ENCODE assay signal across 25 cellular contexts in the genomic region with DNA sequence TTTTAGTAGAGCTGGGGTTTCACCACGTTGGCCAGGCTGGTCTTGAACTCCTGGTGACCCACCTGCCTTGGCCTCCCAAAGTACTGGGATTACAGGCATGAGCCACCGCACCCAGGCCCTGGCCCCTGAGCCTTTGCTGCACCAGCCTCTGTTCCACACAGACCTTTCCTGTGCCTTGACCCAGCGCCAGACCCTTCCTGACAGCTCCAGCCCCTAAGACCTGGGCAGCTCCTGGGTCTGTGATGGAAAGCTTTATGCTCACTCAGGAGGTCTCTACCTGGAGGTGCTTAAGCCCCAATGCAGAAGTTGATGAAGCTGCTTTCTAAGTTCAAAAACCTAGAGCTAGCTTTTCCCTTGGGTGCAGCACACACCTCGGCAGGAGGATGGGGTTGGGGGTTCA. TPM values are rescaled to one million over a fixed set of nuclear protein-coding genes. Genes with fewer than 3 reads are reported as not detected.
A peak's percentile ranks its signal among the peaks of the same experiment; 100 is the strongest.
DNase-seq lines count a peak whose midpoint lies in the region; ATAC-seq lines count a peak whose summit lies in the region.
"Had no signal": no experiment of that assay in that cellular context is flagged by ENCODE, and none has a peak within 500 bp of the region (broad histone marks: within the 10 kb centered on the region; RNA-seq: fewer than 3 reads in every experiment).

No MANE protein-coding gene starts in this region.

- peaks cover 11% of the 10 kb centered on the region for H3K27me3 Mint-ChIP-seq in activated CD8-positive, alpha-beta memory T cell treated with anti-CD3 and anti-CD28 coated beads, Interleukin-2, amount 10 ng/mL, durations not matched to agents 7 days and 5 days
- no peaks in the 10 kb centered on the region for H3K27me3 Mint-ChIP-seq in memory B cell
- H3K27me3 Mint-ChIP-seq: CD8-positive, alpha-beta memory T cell had no signal

- no peak overlapping the region for H3K4me3 Mint-ChIP-seq in activated CD8-positive, alpha-beta memory T cell treated with anti-CD3 and anti-CD28 coated beads, Interleukin-2, amount 10 ng/mL, durations not matched to agents 7 days and 5 days
- peak overlapping the region; percentile 27 for H3K4me3 Mint-ChIP-seq in memory B cell
- no peak overlapping the region for H3K4me3 Mint-ChIP-seq in stimulated activated effector memory CD8-positive, alpha-beta T cell treated with anti-CD3 and anti-CD28 coated beads, Interleukin-12 subunit alpha, Interleukin-12 subunit beta, amount 100 ng/mL, for 72 hours
- H3K4me3 Mint-ChIP-seq: CD8-positive, alpha-beta memory T cell; H9; HFFc6 had no signal

- peaks cover 7% of the 10 kb centered on the region for H3K9me3 Mint-ChIP-seq in activated CD8-positive, alpha-beta memory T cell treated with anti-CD3 and anti-CD28 coated beads, Interleukin-2, amount 10 ng/mL, durations not matched to agents 7 days and 5 days (ENCODE audit: low read depth)
- peaks cover 10% of the 10 kb centered on the region for H3K9me3 Mint-ChIP-seq in memory B cell
- peaks cover 10% of the 10 kb centered on the region for H3K9me3 Mint-ChIP-seq in stimulated activated effector memory CD8-positive, alpha-beta T cell treated with anti-CD3 and anti-CD28 coated beads, Interleukin-12 subunit alpha, Interleukin-12 subunit beta, amount 100 ng/mL, for 72 hours

- no peak overlapping the region for H3K27ac Mint-ChIP-seq in activated CD8-positive, alpha-beta memory T cell treated with anti-CD3 and anti-CD28 coated beads, Interleukin-2, amount 10 ng/mL, durations not matched to agents 7 days and 5 days
- H3K27ac Mint-ChIP-seq in memory B cell = peak overlapping the region; percentile 95
- H3K27ac Mint-ChIP-seq in stimulated activated effector memory CD8-positive, alpha-beta T cell treated with anti-CD3 and anti-CD28 coated beads, Interleukin-12 subunit alpha, Interleukin-12 subunit beta, amount 100 ng/mL, for 72 hours = peak overlapping the region; percentile 70
- H3K27ac Mint-ChIP-seq: H9, HFFc6 had no signal

- peaks cover 41% of the 10 kb centered on the region for H3K4me1 Mint-ChIP-seq in activated CD8-positive, alpha-beta memory T cell treated with anti-CD3 and anti-CD28 coated beads, Interleukin-2, amount 10 ng/mL, durations not matched to agents 7 days and 5 days
- H3K4me1 Mint-ChIP-seq in memory B cell = peaks cover 54% of the 10 kb centered on the region
- peaks cover 55% of the 10 kb centered on the region for H3K4me1 Mint-ChIP-seq in stimulated activated effector memory CD8-positive, alpha-beta T cell treated with anti-CD3 and anti-CD28 coated beads, Interleukin-12 subunit alpha, Interleukin-12 subunit beta, amount 100 ng/mL, for 72 hours

- no peak for ATAC-seq in activated CD8-positive, alpha-beta memory T cell treated with anti-CD3 and anti-CD28 coated beads, Interleukin-2, amount 10 ng/mL, durations not matched to agents 7 days and 5 days
- ATAC-seq in memory B cell (ENCODE audit: low read depth) (no peak), GM19395 (IDR thresholded peaks at IDR 0.05; ENCODE audit: unreplicated experiment) (no peak)
- ATAC-seq in stimulated activated effector memory CD8-positive, alpha-beta T cell treated with anti-CD3 and anti-CD28 coated beads, Interleukin-12 subunit alpha, Interleukin-12 subunit beta, amount 100 ng/mL, for 72 hours = no peak

- H3K36me3 Mint-ChIP-seq in activated CD8-positive, alpha-beta memory T cell treated with anti-CD3 and anti-CD28 coated beads, Interleukin-2, amount 10 ng/mL, durations not matched to agents 7 days and 5 days = peaks cover 6% of the 10 kb centered on the region
- H3K36me3 Mint-ChIP-seq in memory B cell = peaks cover 14% of the 10 kb centered on the region
- peaks cover 6% of the 10 kb centered on the region for H3K36me3 Mint-ChIP-seq in stimulated activated effector memory CD8-positive, alpha-beta T cell treated with anti-CD3 and anti-CD28 coated beads, Interleukin-12 subunit alpha, Interleukin-12 subunit beta, amount 100 ng/mL, for 72 hours

- peak; percentile 55 for DNase-seq in activated CD8-positive, alpha-beta memory T cell treated with anti-CD3 and anti-CD28 coated beads for 24 hours
- DNase-seq in activated CD8-positive, alpha-beta memory T cell treated with anti-CD3 and anti-CD28 coated beads, Interleukin-2, amount 10 ng/mL, durations not matched to agents 7 days and 5 days = no peak
- peak; percentile 2 for DNase-seq in activated CD8-positive, alpha-beta memory T cell treated with anti-CD3 and anti-CD28 coated beads, Interleukin-2, amount 50 U/mL, for 4 hours
- no peak for DNase-seq in memory B cell (ENCODE audit: low spot score in 2 of 2)
- DNase-seq in stimulated activated effector memory CD8-positive, alpha-beta T cell treated with anti-CD3 and anti-CD28 coated beads, Interleukin-12 subunit alpha, Interleukin-12 subunit beta, amount 100 ng/mL, for 72 hours (ENCODE audit: low spot score in 2 of 2) = no peak
- DNase-seq in glomerular visceral epithelial cell (ENCODE audit: extremely low spot score) = no peak
- DNase-seq in NCI-H2196 treated with DMSO at 0.1 percent for 48 hours (lab: John Stamatoyannopoulos, UW; ENCODE audit: unreplicated experiment) = no peak
- DNase-seq: 8988T; CD8-positive, alpha-beta memory T cell; GDM1; GM23248; H9; HFFc6; Kasumi-1; MG63; NCI-H1092; NCI-H1436; NCI-H187 treated with DMSO at 0.1 percent for 48 hours; NCI-H2107; NCI-H2227 treated with DMSO at 0.1 percent for 48 hours; NCI-H510A; NCI-H748 treated with DMSO at 0.1 percent for 48 hours; SHP77 treated with DMSO at 0.1 percent for 48 hours; SK-N-SH had no signal

- CTCF ChIA-PET in activated CD8-positive, alpha-beta memory T cell treated with anti-CD3 and anti-CD28 coated beads, Interleukin-2, amount 10 ng/mL, durations not matched to agents 7 days and 5 days (lab: Charles Lee) = interaction anchor here (1.6 kb wide), 1 partner anchor 72 kb away, joined by 5 read pairs; no protein-coding TSS in a partner anchor

RNA-seq across cellular contexts. Expression of a gene that starts 58.8 kb away (rescaled TPM):
- total RNA-seq in activated CD8-positive, alpha-beta memory T cell treated with anti-CD3 and anti-CD28 coated beads, Interleukin-2, amount 10 ng/mL, durations not matched to agents 7 days and 5 days = 10 to 100 TPM in 1 of 2 experiments, 1 to 10 TPM in 1; 6.3 to 10.9 TPM

Comparison
In these comparisons a context has a peak if more than half of its experiments do, and no peak if none do; other contexts are left out.
1. DNase-seq: peak in activated CD8-positive, alpha-beta memory T cell treated with anti-CD3 and anti-CD28 coated beads for 24 hours (single experiment) and activated CD8-positive, alpha-beta memory T cell treated with anti-CD3 and anti-CD28 coated beads, Interleukin-2, amount 50 U/mL, for 4 hours (single experiment); none in activated CD8-positive, alpha-beta memory T cell treated with anti-CD3 and anti-CD28 coated beads, Interleukin-2, amount 10 ng/mL, durations not matched to agents 7 days and 5 days (single experiment), memory B cell (0 of 2), stimulated activated effector memory CD8-positive, alpha-beta T cell treated with anti-CD3 and anti-CD28 coated beads, Interleukin-12 subunit alpha, Interleukin-12 subunit beta, amount 100 ng/mL, for 72 hours (0 of 2), glomerular visceral epithelial cell (single experiment) and NCI-H2196 treated with DMSO at 0.1 percent for 48 hours (single experiment).